In the genomic region with DNA sequence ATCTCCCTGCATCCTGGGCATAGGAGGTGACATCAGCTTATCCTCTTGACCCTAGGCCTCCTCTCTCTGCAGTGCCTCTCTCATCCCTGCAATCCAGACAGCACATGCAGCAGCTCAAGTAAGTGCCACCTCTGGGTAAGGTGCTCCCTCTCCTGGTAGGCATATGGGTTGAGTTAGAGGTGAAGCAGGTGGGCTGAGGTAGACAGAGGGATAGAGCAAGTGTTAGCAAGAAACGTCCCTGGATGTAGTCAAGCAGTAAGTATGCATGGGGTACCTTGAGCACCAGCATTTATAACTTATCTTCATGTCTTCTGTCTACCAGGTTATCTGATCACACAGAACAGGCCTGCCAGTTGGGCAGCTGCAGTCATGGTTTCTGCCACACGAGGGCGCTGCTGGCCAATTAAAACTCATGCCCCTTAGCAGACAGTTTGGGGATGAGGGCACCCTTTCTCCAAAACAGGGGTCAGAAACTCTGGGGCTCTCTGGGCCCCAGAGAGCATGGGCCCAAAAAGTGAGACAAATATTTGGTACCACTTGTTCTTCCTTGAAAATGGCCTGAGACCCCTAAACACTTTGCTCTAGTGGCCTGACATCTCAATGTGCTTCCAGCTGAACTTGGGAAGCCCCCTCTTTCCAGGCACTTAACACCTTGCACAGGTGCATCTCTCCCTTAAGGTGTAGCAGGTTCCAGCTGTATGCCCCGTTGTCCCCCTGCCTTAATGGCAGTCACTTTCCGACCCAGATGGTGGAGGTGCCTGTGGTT, we compare ENCODE assay signal across 8 cellular contexts. TPM values are rescaled to one million over a fixed set of nuclear protein-coding genes. Genes with fewer than 3 reads are reported as not detected.
DNase-seq lines count a peak whose midpoint lies in the region; ATAC-seq and TF ChIP-seq lines count a peak whose summit lies in the region.

No MANE protein-coding gene starts in this region.

- WGBS in prostate gland = 29% methylated on average over 5 of the region's 5 CpGs

- H3K36me3 ChIP-seq in CD4-positive, alpha-beta memory T cell (ENCODE audit: insufficient read depth, low read length) = peaks cover 26% of the 10 kb centered on the region
- H3K36me3 ChIP-seq in prostate gland (peaks cover 0 to 9% of the 10 kb centered on the region in 2 donors), vagina (peaks cover 0 to 32% of the 10 kb centered on the region in 2 donors)

- TF ChIP-seq CTCF in prostate gland (IDR thresholded peaks at IDR 0.05) (peak; percentile 71 to 96 (median 94)), vagina (IDR thresholded peaks at IDR 0.05) (peak; percentile 52 to 84 (median 75))

- no peaks in the 10 kb centered on the region for H3K4me1 ChIP-seq in CD4-positive, alpha-beta memory T cell (ENCODE audit: insufficient read depth, low read length)
- no peaks in the 10 kb centered on the region for H3K4me1 ChIP-seq in prostate gland (replicated peaks)
- H3K4me1 ChIP-seq in vagina = no peaks in the 10 kb centered on the region

- in situ Hi-C loops in SK-MEL-5 (cut with HindIII; ENCODE audit: low pct_unique_long_range_greater_than_20kb, low sequenced_read_pairs) = no loop called here

- ATAC-seq in Right ventricle myocardium superior (ENCODE audit: poor library complexity) = peak; percentile 81
- no peak for ATAC-seq in HG03521 (IDR thresholded peaks at IDR 0.05; ENCODE audit: unreplicated experiment)

- peaks cover 45 to 49% of the 10 kb centered on the region in 2 donors for H3K36me3 Mint-ChIP-seq in CD4-positive, alpha-beta memory T cell

- CTCF ChIA-PET in CD4-positive, alpha-beta memory T cell (lab: Charles Lee; ENCODE audit: partially characterized antibody) = interaction anchor here (0.8 to 8.8 kb wide), 16 partner anchors 9 to 433 kb away, joined by 3 to 87 read pairs (median 4); partner anchors contain the start of genes PPP1R1B and PSMD3

- no peak overlapping the region for H3K27ac ChIP-seq in CD4-positive, alpha-beta memory T cell (ENCODE audit: low read depth, low read length)
- H3K27ac ChIP-seq in prostate gland (no peak overlapping the region), vagina (no peak overlapping the region)

- no peaks in the 10 kb centered on the region for H3K4me1 Mint-ChIP-seq in CD4-positive, alpha-beta memory T cell

- peak; percentile 57 to 71 (median 62) for DNase-seq in CD4-positive, alpha-beta memory T cell
- DNase-seq in HPDE6-E6E7 (ENCODE audit: extremely low spot score) (peak; percentile 55), SK-MEL-5 (ENCODE audit: low read depth, low spot score) (peak; percentile 65), Right ventricle myocardium superior (peak; percentile 84), prostate gland (ENCODE audit: low spot score) (peak; percentile 56), vagina (ENCODE audit: extremely low spot score in 2 of 2) (no peak)
- DNase-seq in activated naive CD4-positive, alpha-beta T cell treated with Interleukin-2 at 50 U/mL for 16 hours = peak; percentile 79

- no peak overlapping the region for H3K4me3 ChIP-seq in CD4-positive, alpha-beta memory T cell (ENCODE audit: low read length in 2 of 2)
- H3K4me3 ChIP-seq in prostate gland (no peak overlapping the region), vagina (no peak overlapping the region)

- no peaks in the 10 kb centered on the region for H3K9me3 ChIP-seq in CD4-positive, alpha-beta memory T cell (ENCODE audit: control insufficient read depth in 1 of 2, low read length in 2 of 2)
- no peaks in the 10 kb centered on the region for H3K9me3 ChIP-seq in prostate gland
- no peaks in the 10 kb centered on the region for H3K9me3 ChIP-seq in vagina

- intact Hi-C loops in CD4-positive, alpha-beta memory T cell (cut with micrococcal nuclease) = loop anchor here (1.0 kb wide), 2 partner anchors 75 to 206 kb away; no protein-coding TSS in a partner anchor
- intact Hi-C loops in Right ventricle myocardium superior (cut with DNase I) (loop anchor here (2.0 to 10.0 kb wide), 2 partner anchors 75 to 207 kb away; no protein-coding TSS in a partner anchor), prostate gland (cut with DNase I) (loop anchor here (5.0 kb wide), 1 partner anchor 74 kb away; no protein-coding TSS in a partner anchor), vagina (cut with DNase I) (loop anchor here (2.0 kb wide), 1 partner anchor 75 kb away; no protein-coding TSS in a partner anchor)

- no peak for TF ChIP-seq POLR2A in prostate gland (IDR thresholded peaks at IDR 0.05)
- no peak for TF ChIP-seq POLR2A in vagina (IDR thresholded peaks at IDR 0.05)

- H3K27me3 Mint-ChIP-seq in CD4-positive, alpha-beta memory T cell = no peaks in the 10 kb centered on the region

- no peak overlapping the region for H3K4me3 Mint-ChIP-seq in CD4-positive, alpha-beta memory T cell

- no peak overlapping the region for H3K27ac Mint-ChIP-seq in CD4-positive, alpha-beta memory T cell

- no peaks in the 10 kb centered on the region for H3K9me3 Mint-ChIP-seq in CD4-positive, alpha-beta memory T cell

- POLR2A ChIA-PET in CD4-positive, alpha-beta memory T cell (lab: Charles Lee; ENCODE audit: partially characterized antibody) = interaction anchor here (1.4 to 2.2 kb wide), 2 partner anchors 74 to 76 kb away, joined by 4 to 7 read pairs; no protein-coding TSS in a partner anchor

- H3K27me3 ChIP-seq in CD4-positive, alpha-beta memory T cell (ENCODE audit: insufficient read depth, low read length) = no peaks in the 10 kb centered on the region
- H3K27me3 ChIP-seq in prostate gland (replicated peaks; ENCODE audit: insufficient read depth) = no peaks in the 10 kb centered on the region
- no peaks in the 10 kb centered on the region for H3K27me3 ChIP-seq in vagina

RNA-seq across cellular contexts. Expression of gene NEUROD2, which starts 59.8 kb away (rescaled TPM):
- total RNA-seq in CD4-positive, alpha-beta memory T cell = not detected
- under 1 TPM in 1 of 2 donors, not detected in 1; 0.06 TPM for polyA plus RNA-seq in CD4-positive, alpha-beta memory T cell
- not detected in 2 replicates for total RNA-seq in SK-MEL-5 (2014; rRNA removed; shearing (Covaris generic))
- not detected in 2 replicates for polyA plus RNA-seq in SK-MEL-5 (2015; cell fraction: cytosol; rRNA removed)
- polyA plus RNA-seq in SK-MEL-5 (2015; cell fraction: nucleus; rRNA removed) = not detected in 2 replicates
- total RNA-seq in Right ventricle myocardium superior (not detected), prostate gland (under 1 TPM in 1 of 2 donors, not detected in 1; 0.17 TPM), vagina (not detected)

Comparison
In these comparisons a context has a peak if more than half of its experiments do, and no peak if none do; other contexts are left out.
1. DNase-seq: peak in CD4-positive, alpha-beta memory T cell (5 of 5), HPDE6-E6E7 (single experiment), SK-MEL-5 (single experiment), activated naive CD4-positive, alpha-beta T cell treated with Interleukin-2 at 50 U/mL for 16 hours (single experiment), Right ventricle myocardium superior (single experiment) and prostate gland (single experiment); none in vagina (0 of 2).